In the genomic region with DNA sequence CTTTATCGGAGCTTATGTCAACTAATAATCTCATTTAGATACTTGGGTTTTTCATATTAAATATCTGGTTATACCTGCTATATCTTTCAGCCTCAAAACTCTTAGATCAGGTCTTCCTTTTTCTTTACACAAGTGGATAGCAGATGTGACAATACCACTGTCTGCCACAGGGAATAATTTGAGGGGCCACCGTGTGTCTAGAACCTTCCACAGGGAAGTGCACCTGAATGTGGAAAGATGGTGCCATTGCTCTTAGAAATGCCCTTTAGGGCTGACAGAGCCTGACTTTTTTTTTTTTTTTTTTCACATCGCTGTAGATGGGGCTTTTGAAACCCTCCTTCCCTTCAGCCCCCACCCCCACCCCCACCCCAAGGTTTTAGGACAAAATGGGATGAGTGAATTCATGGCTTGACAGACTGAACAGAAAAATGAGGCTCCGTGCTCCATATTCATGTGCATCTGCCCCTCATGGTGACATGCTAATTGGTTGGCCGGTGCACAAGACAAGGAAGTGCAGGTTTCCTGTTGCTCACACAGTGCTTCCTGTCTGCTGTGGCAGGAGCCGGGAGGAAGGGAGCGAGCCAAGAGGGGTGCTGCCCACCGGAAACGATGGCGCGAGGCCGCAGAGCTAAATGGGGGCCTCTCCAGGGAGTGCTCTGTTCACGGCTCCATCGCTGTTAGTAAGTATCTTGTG, we compare ENCODE assay signal across 9 cellular contexts.
A peak's percentile ranks its signal among the peaks of the same experiment; 100 is the strongest.
DNase-seq lines count a peak whose midpoint lies in the region; ATAC-seq, FAIRE-seq and TF ChIP-seq lines count a peak whose summit lies in the region.
"Had no signal": no experiment of that assay in that cellular context is flagged by ENCODE, and none has a peak within 500 bp of the region (broad histone marks: within the 10 kb centered on the region; RNA-seq: fewer than 3 reads in every experiment).

No MANE protein-coding gene starts in this region.

- H3K36me3 Mint-ChIP-seq in CD14-positive monocyte (peaks cover 12 to 13% of the 10 kb centered on the region in 2 donors), endothelial cell (ENCODE audit: low read depth, unreplicated experiment) (peaks cover 26% of the 10 kb centered on the region)

- H3K27ac Mint-ChIP-seq in CD14-positive monocyte: peak overlapping the region; percentile 91 to 97 (median 95)
- peak overlapping the region; percentile 95 for H3K27ac Mint-ChIP-seq in endothelial cell (ENCODE audit: unreplicated experiment)

- H3K9me3 ChIP-seq in kidney (ENCODE audit: control insufficient read depth in 1 of 2, low read length in 2 of 2): no peaks in the 10 kb centered on the region

- DNase-seq in CD14-positive monocyte (ENCODE audit: low spot score) (peak; percentile 79), HL-60 (ENCODE audit: low read depth in 1 of 2, low spot score in 1 of 2) (peak; percentile 92 to 96), endothelial cell (ENCODE audit: low spot score) (peak; percentile 52), GM03348 (ENCODE audit: low spot score) (no peak), kidney (no peak)
- DNase-seq in activated CD4-positive, alpha-beta T cell treated with anti-CD3 and anti-CD28 coated beads, Interleukin-2, amount 50 U/mL, for 4 hours: peak; percentile 44 to 45
- DNase-seq in stimulated activated CD4-positive, alpha-beta T cell treated with anti-CD3 and anti-CD28 coated beads, Interleukin-4, amount 100 ng/mL, for 1 hour: peak; percentile 53

- peak; percentile 99 for ATAC-seq in GM19463 (IDR thresholded peaks at IDR 0.05; ENCODE audit: unreplicated experiment)

- intact Hi-C loops in CD14-positive monocyte (cut with micrococcal nuclease): loop anchor here in 1 of 2 donors (10.0 kb wide), 1 partner anchor 250 kb away; a partner anchor contains a TSS
- intact Hi-C loops in kidney (cut with DNase I): no loop called here

- H3K36me3 ChIP-seq in kidney (ENCODE audit: control insufficient read depth in 1 of 2, insufficient read depth in 2 of 2, low read length in 2 of 2): no peaks in the 10 kb centered on the region

- H3K4me3 ChIP-seq in HL-60 (replicated peaks; ENCODE audit: insufficient read depth, low read length) (peak overlapping the region; percentile 46), kidney (ENCODE audit: low read length in 2 of 2) (no peak overlapping the region)

- H3K27me3 Mint-ChIP-seq in CD14-positive monocyte (ENCODE audit: low read depth in 3 of 3): peaks cover 0 to 1% (median 0%) of the 10 kb centered on the region in 3 donors
- H3K27me3 Mint-ChIP-seq in endothelial cell (ENCODE audit: unreplicated experiment): peaks cover 11% of the 10 kb centered on the region

- no peaks in the 10 kb centered on the region for H3K27me3 ChIP-seq in HL-60 (ENCODE audit: insufficient read depth, poor library complexity, severe bottlenecking)

- peak overlapping the region; percentile 84 to 93 for H3K4me3 Mint-ChIP-seq in CD14-positive monocyte
- peak overlapping the region; percentile 71 for H3K4me3 Mint-ChIP-seq in endothelial cell (ENCODE audit: unreplicated experiment)

- peaks cover 2 to 10% (median 5%) of the 10 kb centered on the region in 7 donors for H3K9me3 Mint-ChIP-seq in CD14-positive monocyte
- peaks cover 3% of the 10 kb centered on the region for H3K9me3 Mint-ChIP-seq in endothelial cell (ENCODE audit: unreplicated experiment)

- no peak for TF ChIP-seq CTCF in CD14-positive monocyte (IDR thresholded peaks at IDR 0.05)
- no peak for TF ChIP-seq CTCF in HL-60 (IDR thresholded peaks at IDR 0.05; ENCODE audit: insufficient read depth, low read length)
- no peak for TF ChIP-seq CTCF in endothelial cell (IDR thresholded peaks at IDR 0.05; ENCODE audit: unreplicated experiment)
- no peak for TF ChIP-seq CTCF in kidney (IDR thresholded peaks at IDR 0.05; ENCODE audit: borderline replicate concordance, extremely low read depth, insufficient read depth)

- H3K4me1 Mint-ChIP-seq in CD14-positive monocyte: peaks cover 48% of the 10 kb centered on the region
- peaks cover 49% of the 10 kb centered on the region for H3K4me1 Mint-ChIP-seq in endothelial cell (ENCODE audit: unreplicated experiment)

- peaks cover 0 to 3% of the 10 kb centered on the region in 2 donors for H3K4me1 ChIP-seq in kidney (ENCODE audit: control insufficient read depth in 1 of 2, insufficient read depth in 1 of 2, low read depth in 1 of 2, low read length in 2 of 2)

- peak overlapping the region; percentile 83 for H3K27ac ChIP-seq in HL-60 (replicated peaks)
- H3K27ac ChIP-seq in kidney (ENCODE audit: low read depth in 2 of 2, low read length in 2 of 2): peak overlapping the region in 1 of 2 donors; percentile 36
- H3K27ac ChIP-seq: epithelial cell of prostate had no signal

- FAIRE-seq in kidney (lab: Jason Lieb, UNC): no peak

- H3K9ac ChIP-seq in kidney (ENCODE audit: low read length in 2 of 2): no peak overlapping the region

Comparison
In these comparisons a context has a peak if more than half of its experiments do, and no peak if none do; other contexts are left out.
1. DNase-seq: peak in CD14-positive monocyte (single experiment), HL-60 (2 of 2), activated CD4-positive, alpha-beta T cell treated with anti-CD3 and anti-CD28 coated beads, Interleukin-2, amount 50 U/mL, for 4 hours (2 of 2), endothelial cell (single experiment) and stimulated activated CD4-positive, alpha-beta T cell treated with anti-CD3 and anti-CD28 coated beads, Interleukin-4, amount 100 ng/mL, for 1 hour (single experiment); none in GM03348 (single experiment) and kidney (single experiment).